ENCODE assay signal across 1 cellular context in the genomic region with DNA sequence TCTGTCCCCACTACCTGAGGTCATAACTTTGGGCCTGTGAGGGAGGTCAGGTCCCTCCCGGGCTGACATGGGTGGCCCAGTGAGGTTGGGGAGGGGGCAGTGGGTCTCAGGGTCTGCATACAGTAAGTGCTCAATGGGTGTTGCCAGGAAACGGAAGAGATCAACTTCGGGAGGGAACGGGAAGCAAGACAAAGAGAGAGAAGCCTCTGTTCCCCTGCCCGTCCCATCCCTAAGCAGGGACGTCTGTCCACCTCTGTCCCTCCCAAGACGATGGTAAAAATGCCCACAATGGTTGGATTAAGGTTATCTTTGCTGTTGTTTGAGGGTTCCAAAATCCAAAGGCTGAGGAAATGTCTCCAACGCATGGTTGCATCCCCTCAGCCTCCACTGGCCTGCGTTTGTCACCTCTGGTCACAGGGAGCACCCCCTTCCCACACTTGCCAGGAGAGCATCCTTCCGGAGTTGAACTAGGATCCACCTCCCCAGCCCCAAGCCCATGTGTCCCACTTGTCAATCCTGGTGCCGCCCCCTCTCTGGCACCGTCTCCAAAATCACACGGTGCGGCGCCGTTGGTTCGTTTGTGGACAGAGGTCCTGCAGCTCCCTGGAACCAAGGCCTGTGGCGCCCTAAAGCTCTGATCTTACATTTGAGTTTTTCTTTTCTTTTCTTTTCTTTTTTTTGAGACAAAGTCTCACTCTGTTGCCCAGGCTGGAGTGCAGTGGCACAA.
A peak's percentile ranks its signal among the peaks of the same experiment; 100 is the strongest.
TF ChIP-seq lines count a peak whose summit lies in the region.

No MANE protein-coding gene starts in this region.

TF ChIP-seq in HEK293, 187 proteins besides CTCF, POLR2A, EP300 and RAD21 (continued from another document):
- TF ChIP-seq, protein P1, sequence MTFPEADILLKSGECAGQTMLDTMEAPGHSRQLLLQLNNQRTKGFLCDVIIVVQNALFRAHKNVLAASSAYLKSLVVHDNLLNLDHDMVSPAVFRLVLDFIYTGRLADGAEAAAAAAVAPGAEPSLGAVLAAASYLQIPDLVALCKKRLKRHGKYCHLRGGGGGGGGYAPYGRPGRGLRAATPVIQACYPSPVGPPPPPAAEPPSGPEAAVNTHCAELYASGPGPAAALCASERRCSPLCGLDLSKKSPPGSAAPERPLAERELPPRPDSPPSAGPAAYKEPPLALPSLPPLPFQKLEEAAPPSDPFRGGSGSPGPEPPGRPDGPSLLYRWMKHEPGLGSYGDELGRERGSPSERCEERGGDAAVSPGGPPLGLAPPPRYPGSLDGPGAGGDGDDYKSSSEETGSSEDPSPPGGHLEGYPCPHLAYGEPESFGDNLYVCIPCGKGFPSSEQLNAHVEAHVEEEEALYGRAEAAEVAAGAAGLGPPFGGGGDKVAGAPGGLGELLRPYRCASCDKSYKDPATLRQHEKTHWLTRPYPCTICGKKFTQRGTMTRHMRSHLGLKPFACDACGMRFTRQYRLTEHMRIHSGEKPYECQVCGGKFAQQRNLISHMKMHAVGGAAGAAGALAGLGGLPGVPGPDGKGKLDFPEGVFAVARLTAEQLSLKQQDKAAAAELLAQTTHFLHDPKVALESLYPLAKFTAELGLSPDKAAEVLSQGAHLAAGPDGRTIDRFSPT (tag by site-specific recombination; IDR thresholded peaks at IDR 0.05): no peak
- no peak for TF ChIP-seq ZSCAN30 (tag by site-specific recombination; IDR thresholded peaks at IDR 0.05)
- TF ChIP-seq ZNF707 (tag by site-specific recombination; IDR thresholded peaks at IDR 0.05): no peak
- no peak for TF ChIP-seq ZNF521 (tag by site-specific recombination; IDR thresholded peaks at IDR 0.05)
- no peak for TF ChIP-seq ZNF24 (tag by site-specific recombination; IDR thresholded peaks at IDR 0.05)
- TF ChIP-seq ZNF830 (tag by site-specific recombination; IDR thresholded peaks at IDR 0.05; ENCODE audit: low read depth): no peak
- no peak for TF ChIP-seq ZNF549 (tag by site-specific recombination; IDR thresholded peaks at IDR 0.05)
- TF ChIP-seq ZBTB48 (tag by site-specific recombination; IDR thresholded peaks at IDR 0.05): 0 out of 2 replicates have a peak, but pooled peaks have one; percentile 19
- TF ChIP-seq WT1 (tag by site-specific recombination; IDR thresholded peaks at IDR 0.05): no peak
